ENCODE assay signal across 15 cellular contexts in genomic region chr13:79440958-79441553, GRCh38. TPM values are rescaled to one million over a fixed set of nuclear protein-coding genes. Genes with fewer than 3 reads are reported as not detected.
A peak's percentile ranks its signal among the peaks of the same experiment; 100 is the strongest.
DNase-seq lines count a peak whose midpoint lies in the region; TF ChIP-seq lines count a peak whose summit lies in the region.
"Had no signal": no experiment of that assay in that cellular context is flagged by ENCODE, and none has a peak within 500 bp of the region (broad histone marks: within the 10 kb centered on the region; RNA-seq: fewer than 3 reads in every experiment).

No MANE protein-coding gene starts in this region.

- DNase-seq in Caki2 (ENCODE audit: low read depth) (peak; percentile 4), LoVo (ENCODE audit: low spot score) (peak; percentile 32), NCI-H1694 treated with DMSO at 0.1 percent for 48 hours (lab: John Stamatoyannopoulos, UW) (no peak), NCI-H69 (lab: John Stamatoyannopoulos, UW) (no peak), T-helper 1 cell (no peak), brain microvascular endothelial cell (no peak)
- DNase-seq: DMS79, IMR-90, MV-4-11, NCI-H2227 treated with DMSO at 0.1 percent for 48 hours, Right ventricle myocardium superior, T-helper 17 cell had no signal

- H3K4me3 ChIP-seq in duodenal mucosa (ENCODE audit: low read depth in 1 of 2, low read length in 2 of 2) (peak overlapping the region; percentile 43 to 65), muscle layer of duodenum (ENCODE audit: low read depth in 1 of 2, low read length in 2 of 2) (no peak overlapping the region), brain microvascular endothelial cell (ENCODE audit: low read depth, low read length) (no peak overlapping the region)
- H3K4me3 ChIP-seq: BLaER1 had no signal

- H3K27me3 ChIP-seq in duodenal mucosa (ENCODE audit: control insufficient read depth in 1 of 2, insufficient read depth in 2 of 2, low read length in 2 of 2) (no peaks in the 10 kb centered on the region), muscle layer of duodenum (ENCODE audit: low read depth, low read length) (no peaks in the 10 kb centered on the region), brain microvascular endothelial cell (replicated peaks) (no peaks in the 10 kb centered on the region)
- H3K27me3 ChIP-seq: BLaER1 had no signal

- TF ChIP-seq CTCF in brain microvascular endothelial cell (IDR thresholded peaks at IDR 0.05; ENCODE audit: low read depth, low read length, missing control alignments): no peak

- in situ Hi-C loops in Caki2 (cut with HindIII; ENCODE audit: low pct_unique_long_range_greater_than_20kb, low sequenced_read_pairs): no loop called here
- in situ Hi-C loops in brain microvascular endothelial cell (cut with HindIII; ENCODE audit: low pct_ligation_motif_present, low sequenced_read_pairs): loop anchor here (25.0 kb wide), 1 partner anchor 96 kb away; no protein-coding TSS in a partner anchor

- no peaks in the 10 kb centered on the region for H3K36me3 ChIP-seq in duodenal mucosa (ENCODE audit: control insufficient read depth in 1 of 2, insufficient read depth in 2 of 2, low read length in 2 of 2)
- H3K36me3 ChIP-seq in muscle layer of duodenum (ENCODE audit: control insufficient read depth in 1 of 2, insufficient read depth in 2 of 2, low read length in 2 of 2): no peaks in the 10 kb centered on the region
- H3K36me3 ChIP-seq in brain microvascular endothelial cell (replicated peaks): no peaks in the 10 kb centered on the region
- H3K36me3 ChIP-seq: BLaER1 had no signal

- H3K4me1 ChIP-seq in duodenal mucosa (ENCODE audit: control insufficient read depth in 1 of 2, insufficient read depth in 2 of 2, low read length in 2 of 2) (peaks cover 4 to 25% of the 10 kb centered on the region in 2 donors), muscle layer of duodenum (ENCODE audit: control insufficient read depth in 1 of 2, insufficient read depth in 2 of 2, low read length in 2 of 2) (no peaks in the 10 kb centered on the region)
- H3K4me1 ChIP-seq: BLaER1 had no signal

- no peaks in the 10 kb centered on the region for H3K9me3 ChIP-seq in duodenal mucosa (ENCODE audit: control insufficient read depth in 1 of 2, low read length in 2 of 2)
- H3K9me3 ChIP-seq in muscle layer of duodenum (ENCODE audit: control insufficient read depth in 1 of 2, low read length in 2 of 2): no peaks in the 10 kb centered on the region

- peak overlapping the region; percentile 75 for H3K27ac ChIP-seq in duodenal mucosa (ENCODE audit: low read depth, low read length)
- H3K27ac ChIP-seq in muscle layer of duodenum (ENCODE audit: low read length): peak overlapping the region; percentile 37
- H3K27ac ChIP-seq in brain microvascular endothelial cell: no peak overlapping the region
- H3K27ac ChIP-seq: BLaER1 had no signal

- H3K9ac ChIP-seq in duodenal mucosa (ENCODE audit: low read depth in 1 of 2, low read length in 2 of 2): peak overlapping the region in 1 of 2 donors; percentile 46
- H3K9ac ChIP-seq: BLaER1 had no signal

RNA-seq across cellular contexts. Expression of gene RBM26, which starts 35.0 kb away (rescaled TPM):
- total RNA-seq in Caki2 (2014; rRNA removed; shearing (Covaris generic); ENCODE audit: low replicate concordance): 9.9 and 10.8 TPM in 2 replicates

RNA-seq across cellular contexts. Expression of gene NDFIP2, which starts 39.9 kb away (rescaled TPM):
- 54.3 and 103 TPM in 2 replicates for total RNA-seq in Caki2 (2014; rRNA removed; shearing (Covaris generic); ENCODE audit: low replicate concordance)

Comparison
In these comparisons a context has a peak if more than half of its experiments do, and no peak if none do; other contexts are left out.
1. DNase-seq: peak in Caki2 (single experiment) and LoVo (single experiment); none in NCI-H1694 treated with DMSO at 0.1 percent for 48 hours (single experiment), NCI-H69 (single experiment), T-helper 1 cell (0 of 5) and brain microvascular endothelial cell (single experiment).
2. H3K4me3 ChIP-seq: peak in duodenal mucosa (2 of 2); none in muscle layer of duodenum (0 of 2) and brain microvascular endothelial cell (single experiment).